ENCODE assay signal across 3 cellular contexts in the genomic region with DNA sequence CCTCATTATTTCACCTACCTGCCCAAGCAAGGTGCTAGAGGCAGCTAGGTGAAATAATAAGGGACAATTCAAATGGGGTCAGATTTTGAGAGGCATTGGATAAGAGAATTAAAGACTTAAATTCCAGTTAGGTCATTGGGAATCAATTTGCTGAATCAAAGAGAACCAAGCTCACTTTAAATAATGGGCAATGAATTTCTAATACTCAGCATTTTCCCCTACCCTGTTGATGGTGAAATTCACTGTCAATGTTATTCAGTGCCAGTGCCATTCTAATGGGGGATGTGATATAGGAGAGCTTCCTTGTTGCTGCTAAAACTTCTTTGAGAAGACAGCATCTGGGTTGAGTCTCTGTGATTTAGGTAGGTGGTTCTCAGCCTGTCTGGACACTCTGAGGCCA.
TF ChIP-seq lines count a peak whose summit lies in the region.

No MANE protein-coding gene starts in this region.

TF ChIP-seq in HepG2, 621 proteins besides CTCF, POLR2A, EP300 and RAD21 (continues in another document):
- TF ChIP-seq EHMT2 (IDR thresholded peaks at IDR 0.05; ENCODE audit: borderline replicate concordance, low read depth, low read length) (no peak), MAFK (conservative IDR thresholded peaks at IDR 0.05 in 1 of 2, IDR thresholded peaks at IDR 0.05 in 1 of 2; ENCODE audit: low read length in 2 of 2) (peak; percentile 62 to 68; a peak in 3 of 4 replicates), LCORL (IDR thresholded peaks at IDR 0.05) (no peak), LCORL (CRISPR knock-in tag; IDR thresholded peaks at IDR 0.05) (no peak), MAFF (IDR thresholded peaks at IDR 0.05; ENCODE audit: low read depth, low read length) (peak; percentile 65), ZNF879 (CRISPR knock-in tag; IDR thresholded peaks at IDR 0.05) (no peak), TCF7L2 (IDR thresholded peaks at IDR 0.05; ENCODE audit: low read depth, low read length) (no peak), ZNF777 (CRISPR knock-in tag; IDR thresholded peaks at IDR 0.05) (no peak)
- TF ChIP-seq, protein P1, sequence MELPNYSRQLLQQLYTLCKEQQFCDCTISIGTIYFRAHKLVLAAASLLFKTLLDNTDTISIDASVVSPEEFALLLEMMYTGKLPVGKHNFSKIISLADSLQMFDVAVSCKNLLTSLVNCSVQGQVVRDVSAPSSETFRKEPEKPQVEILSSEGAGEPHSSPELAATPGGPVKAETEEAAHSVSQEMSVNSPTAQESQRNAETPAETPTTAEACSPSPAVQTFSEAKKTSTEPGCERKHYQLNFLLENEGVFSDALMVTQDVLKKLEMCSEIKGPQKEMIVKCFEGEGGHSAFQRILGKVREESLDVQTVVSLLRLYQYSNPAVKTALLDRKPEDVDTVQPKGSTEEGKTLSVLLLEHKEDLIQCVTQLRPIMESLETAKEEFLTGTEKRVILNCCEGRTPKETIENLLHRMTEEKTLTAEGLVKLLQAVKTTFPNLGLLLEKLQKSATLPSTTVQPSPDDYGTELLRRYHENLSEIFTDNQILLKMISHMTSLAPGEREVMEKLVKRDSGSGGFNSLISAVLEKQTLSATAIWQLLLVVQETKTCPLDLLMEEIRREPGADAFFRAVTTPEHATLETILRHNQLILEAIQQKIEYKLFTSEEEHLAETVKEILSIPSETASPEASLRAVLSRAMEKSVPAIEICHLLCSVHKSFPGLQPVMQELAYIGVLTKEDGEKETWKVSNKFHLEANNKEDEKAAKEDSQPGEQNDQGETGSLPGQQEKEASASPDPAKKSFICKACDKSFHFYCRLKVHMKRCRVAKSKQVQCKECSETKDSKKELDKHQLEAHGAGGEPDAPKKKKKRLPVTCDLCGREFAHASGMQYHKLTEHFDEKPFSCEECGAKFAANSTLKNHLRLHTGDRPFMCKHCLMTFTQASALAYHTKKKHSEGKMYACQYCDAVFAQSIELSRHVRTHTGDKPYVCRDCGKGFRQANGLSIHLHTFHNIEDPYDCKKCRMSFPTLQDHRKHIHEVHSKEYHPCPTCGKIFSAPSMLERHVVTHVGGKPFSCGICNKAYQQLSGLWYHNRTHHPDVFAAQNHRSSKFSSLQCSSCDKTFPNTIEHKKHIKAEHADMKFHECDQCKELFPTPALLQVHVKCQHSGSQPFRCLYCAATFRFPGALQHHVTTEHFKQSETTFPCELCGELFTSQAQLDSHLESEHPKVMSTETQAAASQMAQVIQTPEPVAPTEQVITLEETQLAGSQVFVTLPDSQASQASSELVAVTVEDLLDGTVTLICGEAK (IDR thresholded peaks at IDR 0.05): no peak
- TF ChIP-seq, protein P1 (CRISPR knock-in tag; IDR thresholded peaks at IDR 0.05): no peak

TF ChIP-seq in A549, 52 proteins besides CTCF, POLR2A, EP300 and RAD21:
- peak; percentile 41 for TF ChIP-seq MAFK (IDR thresholded peaks at IDR 0.05; ENCODE audit: partially characterized antibody)
- TF ChIP-seq NR3C1 (IDR thresholded peaks at IDR 0.05): no peak

TF ChIP-seq in K562, 482 proteins besides CTCF, POLR2A, EP300 and RAD21:
- TF ChIP-seq CREM (IDR thresholded peaks at IDR 0.05; ENCODE audit: low read depth): no peak
- TF ChIP-seq MTA1 (IDR thresholded peaks at IDR 0.05; ENCODE audit: borderline replicate concordance): no peak
- peak; percentile 54 for TF ChIP-seq ZNF316 (IDR thresholded peaks at IDR 0.05)
- no peak for TF ChIP-seq ZC3H11A (IDR thresholded peaks at IDR 0.05; ENCODE audit: low read depth, low read length)
- TF ChIP-seq, protein P2, sequence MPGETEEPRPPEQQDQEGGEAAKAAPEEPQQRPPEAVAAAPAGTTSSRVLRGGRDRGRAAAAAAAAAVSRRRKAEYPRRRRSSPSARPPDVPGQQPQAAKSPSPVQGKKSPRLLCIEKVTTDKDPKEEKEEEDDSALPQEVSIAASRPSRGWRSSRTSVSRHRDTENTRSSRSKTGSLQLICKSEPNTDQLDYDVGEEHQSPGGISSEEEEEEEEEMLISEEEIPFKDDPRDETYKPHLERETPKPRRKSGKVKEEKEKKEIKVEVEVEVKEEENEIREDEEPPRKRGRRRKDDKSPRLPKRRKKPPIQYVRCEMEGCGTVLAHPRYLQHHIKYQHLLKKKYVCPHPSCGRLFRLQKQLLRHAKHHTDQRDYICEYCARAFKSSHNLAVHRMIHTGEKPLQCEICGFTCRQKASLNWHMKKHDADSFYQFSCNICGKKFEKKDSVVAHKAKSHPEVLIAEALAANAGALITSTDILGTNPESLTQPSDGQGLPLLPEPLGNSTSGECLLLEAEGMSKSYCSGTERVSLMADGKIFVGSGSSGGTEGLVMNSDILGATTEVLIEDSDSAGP (CRISPR knock-in tag; IDR thresholded peaks at IDR 0.05): no peak
- no peak for TF ChIP-seq SAFB (IDR thresholded peaks at IDR 0.05; ENCODE audit: borderline replicate concordance, low read depth, low read length)
- TF ChIP-seq SNIP1 (IDR thresholded peaks at IDR 0.05; ENCODE audit: low read depth): no peak
